Comparison of ENCODE assay signal across 8 cellular contexts in genomic region chr17:18681767-18682571, GRCh38. TPM values are rescaled to one million over a fixed set of nuclear protein-coding genes. Genes with fewer than 3 reads are reported as not detected.
DNase-seq lines count a peak whose midpoint lies in the region; ATAC-seq, FAIRE-seq and TF ChIP-seq lines count a peak whose summit lies in the region.
"Not testable (repeated sequence)": the region's sequence is repeated elsewhere in the genome, so short reads cannot be mapped to it uniquely, and the experiment has no call there.

TSS of gene FOXO3B (minus strand) at chr17:18682314. CDS start at chr17:18681651, 663 bp downstream.

- not testable (repeated sequence) for H3K9me3 ChIP-seq in colonic mucosa; kidney (ENCODE audit: control insufficient read depth in 1 of 2, low read length in 2 of 2)

- peak; percentile 97 for ATAC-seq in HG03342 (IDR thresholded peaks at IDR 0.05; ENCODE audit: unreplicated experiment)

- H3K4me1 ChIP-seq in colonic mucosa; kidney (ENCODE audit: control insufficient read depth in 1 of 2, insufficient read depth in 1 of 2, low read depth in 1 of 2, low read length in 2 of 2): not testable (repeated sequence)

- intact Hi-C loops in colonic mucosa (cut with DNase I); kidney (cut with DNase I): not testable (repeated sequence)

- not testable (repeated sequence) for H3K36me3 ChIP-seq in colonic mucosa; kidney (ENCODE audit: control insufficient read depth in 1 of 2, insufficient read depth in 2 of 2, low read length in 2 of 2)

- DNase-seq in AG10803 (ENCODE audit: low read depth), result peak; percentile 84
- peak; percentile 39 for DNase-seq in GM19238 (ENCODE audit: insufficient read length, low spot score)
- DNase-seq in NCI-H460 (ENCODE audit: extremely low read depth, low read depth), result peak; percentile 67
- DNase-seq in activated CD4-positive, alpha-beta T cell treated with anti-CD3 and anti-CD28 coated beads for 4 hours, result peak; percentile 51 to 80
- DNase-seq in colonic mucosa, result peak; percentile 88
- DNase-seq in kidney, result peak; percentile 93
- DNase-seq in stimulated activated CD4-positive, alpha-beta T cell treated with anti-CD3 and anti-CD28 coated beads, Interleukin-12 subunit alpha, Interleukin-12 subunit beta, amount 100 ng/mL, for 24 hours (ENCODE audit: low read depth in 2 of 2), result peak; percentile 38 to 64

- not testable (repeated sequence) for H3K27ac ChIP-seq in colonic mucosa; kidney (ENCODE audit: low read depth in 2 of 2, low read length in 2 of 2)

- peak within 1 kb of the TSS in 1 of 2 donors; percentile 60 for H3K9ac ChIP-seq in colonic mucosa (ENCODE audit: low read depth in 2 of 2, low read length in 2 of 2)
- H3K9ac ChIP-seq in kidney (ENCODE audit: low read length in 2 of 2), result peak within 1 kb of the TSS in 1 of 2 donors; percentile 34

- peak; percentile 95 for FAIRE-seq in kidney (lab: Jason Lieb, UNC)

- TF ChIP-seq CTCF in AG10803 (conservative IDR thresholded peaks at IDR 0.05; ENCODE audit: low read length); colonic mucosa (IDR thresholded peaks at IDR 0.05); kidney (IDR thresholded peaks at IDR 0.05; ENCODE audit: borderline replicate concordance, extremely low read depth, insufficient read depth): not testable (repeated sequence)

- H3K4me3 ChIP-seq in AG10803 (ENCODE audit: low read length) (peak within 1 kb of the TSS; percentile 61), colonic mucosa (peak within 1 kb of the TSS; percentile 53), kidney (ENCODE audit: low read length in 2 of 2) (peak within 1 kb of the TSS; percentile 49 to 56)

- H3K27me3 ChIP-seq in colonic mucosa, result not testable (repeated sequence)

RNA-seq across cellular contexts. Expression of gene FOXO3B, which starts in this region (rescaled TPM):
- 3.4 and 4.1 TPM in 2 replicates for total RNA-seq in NCI-H460 (2014; rRNA removed; shearing (Covaris generic))
- 1.7 and 3.5 TPM in 2 replicates for polyA plus RNA-seq in NCI-H460 (2014; cell fraction: nucleus; rRNA removed)
- total RNA-seq in colonic mucosa (1 to 10 TPM; 3.0 TPM), kidney (3.0 TPM)
- 0.49 TPM for polyA plus RNA-seq in kidney (ENCODE audit: insufficient read depth, low read depth, low replicate concordance)

Comparison
In these comparisons a context has a peak if more than half of its experiments do, and no peak if none do; other contexts are left out.
1. DNase-seq: peak in every context shown above with its lines; median percentile 93 in kidney; 88 in colonic mucosa; 84 in AG10803; 67 in NCI-H460; 66 in activated CD4-positive, alpha-beta T cell treated with anti-CD3 and anti-CD28 coated beads for 4 hours; 51 in stimulated activated CD4-positive, alpha-beta T cell treated with anti-CD3 and anti-CD28 coated beads, Interleukin-12 subunit alpha, Interleukin-12 subunit beta, amount 100 ng/mL, for 24 hours; 39 in GM19238.